9 cellular contexts compared by ENCODE assay signal in genomic region chr5:96601811-96602244, GRCh38.
A peak's percentile ranks its signal among the peaks of the same experiment; 100 is the strongest.
DNase-seq lines count a peak whose midpoint lies in the region; ATAC-seq, FAIRE-seq and TF ChIP-seq lines count a peak whose summit lies in the region.
"Had no signal": no experiment of that assay in that cellular context is flagged by ENCODE, and none has a peak within 500 bp of the region (broad histone marks: within the 10 kb centered on the region; RNA-seq: fewer than 3 reads in every experiment).

No MANE protein-coding gene starts in this region.

- H3K9me3 ChIP-seq in mammary epithelial cell (replicated peaks; ENCODE audit: insufficient read depth, low read length), result no peaks in the 10 kb centered on the region

- TF ChIP-seq CTCF in mammary epithelial cell (conservative IDR thresholded peaks at IDR 0.05 in 1 of 2, IDR thresholded peaks at IDR 0.05 in 1 of 2; ENCODE audit: extremely low read depth in 1 of 2, insufficient read depth in 1 of 2, low read depth in 1 of 2, low read length in 2 of 2), result peak; percentile 77 to 87
- peak; percentile 75 for TF ChIP-seq CTCF in kidney epithelial cell (IDR thresholded peaks at IDR 0.05; ENCODE audit: insufficient read depth, low read length, poor library complexity, severe bottlenecking)

- no TSS peak for BruUV-seq in mammary epithelial cell (replicated peaks; lab: Mats Ljungman, UMichigan)

- CTCF ChIA-PET in mammary epithelial cell (lab: Charles Lee; ENCODE audit: low non-redundant PET), result interaction anchor here (0.7 kb wide), 1 partner anchor 754 kb away, joined by 3 read pairs; no protein-coding TSS in a partner anchor

- H3K79me2 ChIP-seq in mammary epithelial cell (ENCODE audit: insufficient read depth, low read length), result no peaks in the 10 kb centered on the region

- H3K27me3 ChIP-seq in mammary epithelial cell (ENCODE audit: insufficient read depth, low read length), result peaks cover 5% of the 10 kb centered on the region
- H3K27me3 ChIP-seq in kidney epithelial cell (ENCODE audit: control insufficient read depth, insufficient read depth, low read length), result no peaks in the 10 kb centered on the region

- H3K4me2 ChIP-seq in mammary epithelial cell (ENCODE audit: insufficient read depth, low read depth, low read length), result peak overlapping the region; percentile 40

- intact Hi-C loops in mammary epithelial cell (cut with micrococcal nuclease), result loop anchor here (1.0 kb wide), 3 partner anchors 258 to 821 kb away; no protein-coding TSS in a partner anchor

- no peaks in the 10 kb centered on the region for H3K4me1 ChIP-seq in mammary epithelial cell (ENCODE audit: insufficient read depth, low read length)

- H3K4me3 ChIP-seq in mammary epithelial cell (replicated peaks in 1 of 3; ENCODE audit: insufficient read depth in 1 of 3, low read depth in 2 of 3, low read length in 3 of 3) (no peak overlapping the region), kidney epithelial cell (ENCODE audit: low read depth, low read length) (no peak overlapping the region)
- H3K4me3 ChIP-seq: skin epidermis had no signal

- ATAC-seq in HG02870 (IDR thresholded peaks at IDR 0.05; ENCODE audit: unreplicated experiment), result peak; percentile 72

- 13% methylated on average over 4 of the region's 4 CpGs for WGBS in mammary epithelial cell (ENCODE audit: low coverage, missing lambda C conversion rate)

- H4K20me1 ChIP-seq in mammary epithelial cell (ENCODE audit: insufficient read depth, low read length), result no peaks in the 10 kb centered on the region

- FAIRE-seq in A204.1 (lab: Jason Lieb, UNC) (peak; percentile 47), GM12891 (lab: Jason Lieb, UNC) (peak; percentile 86)

- H3K27ac ChIP-seq in mammary epithelial cell (ENCODE audit: insufficient read depth, low read depth, low read length), result no peak overlapping the region
- H3K27ac ChIP-seq: skin epidermis had no signal

- peak overlapping the region; percentile 62 for H2AFZ ChIP-seq in mammary epithelial cell (ENCODE audit: low read depth, low read length)

- dilution Hi-C loops in mammary epithelial cell (cut with HindIII; ENCODE audit: low sequenced_read_pairs), result no loop called here

- in situ Hi-C loops in mammary epithelial cell (cut with MboI; ENCODE audit: low sequenced_read_pairs in 2 of 2), result loop anchor here (5.0 to 25.0 kb wide), 2 partner anchors 255 to 560 kb away; no protein-coding TSS in a partner anchor

- peak; percentile 25 for DNase-seq in GM12891 (ENCODE audit: insufficient read length, low spot score)
- DNase-seq in NCI-H187 (lab: John Stamatoyannopoulos, UW), result peak; percentile 37 to 59
- DNase-seq in T-helper 22 cell (ENCODE audit: low read depth), result peak; percentile 4
- peak; percentile 55 for DNase-seq in mammary epithelial cell
- peak; percentile 9 for DNase-seq in kidney epithelial cell (ENCODE audit: low read depth)
- DNase-seq in stimulated activated CD4-positive, alpha-beta T cell treated with anti-CD3 and anti-CD28 coated beads, Interleukin-4, amount 100 ng/mL, for 48 hours (ENCODE audit: low read depth in 2 of 2), result peak; percentile 9 to 48

- H3K36me3 ChIP-seq in mammary epithelial cell (ENCODE audit: insufficient read depth, low read length) (no peaks in the 10 kb centered on the region), kidney epithelial cell (ENCODE audit: control insufficient read depth, insufficient read depth, low read length) (no peaks in the 10 kb centered on the region)

- no peak for TF ChIP-seq POLR2A in GM12891 (IDR thresholded peaks at IDR 0.05; ENCODE audit: low read depth, low read length)

- no peak overlapping the region for H3K9ac ChIP-seq in mammary epithelial cell (ENCODE audit: insufficient read depth, low read length)

TF ChIP-seq in GM12891, 5 proteins besides CTCF, POLR2A, EP300 and RAD21:
- TF ChIP-seq TAF1 (IDR thresholded peaks at IDR 0.05; ENCODE audit: low read depth, low read length) (no peak), PAX5 (IDR thresholded peaks at IDR 0.05; ENCODE audit: insufficient read depth, low read length, severe bottlenecking) (no peak), POU2F2 (IDR thresholded peaks at IDR 0.05; ENCODE audit: low read depth, low read length) (no peak), POLR2AphosphoS5 (IDR thresholded peaks at IDR 0.05; ENCODE audit: low read depth, low read length) (no peak), SPI1 (IDR thresholded peaks at IDR 0.05; ENCODE audit: low read depth, low read length) (no peak)

Comparison
In these comparisons a context has a peak if more than half of its experiments do, and no peak if none do; other contexts are left out.
1. DNase-seq: peak in every context shown above with its lines; median percentile 55 in mammary epithelial cell; 48 in NCI-H187; 28 in stimulated activated CD4-positive, alpha-beta T cell treated with anti-CD3 and anti-CD28 coated beads, Interleukin-4, amount 100 ng/mL, for 48 hours; 25 in GM12891; 9 in kidney epithelial cell; 4 in T-helper 22 cell.